8 cellular contexts compared by ENCODE assay signal in genomic region chr7:23247602-23248335, GRCh38. TPM values are rescaled to one million over a fixed set of nuclear protein-coding genes. Genes with fewer than 3 reads are reported as not detected.
DNase-seq lines count a peak whose midpoint lies in the region; ATAC-seq and TF ChIP-seq lines count a peak whose summit lies in the region.

No MANE protein-coding gene starts in this region.

- H3K36me3 Mint-ChIP-seq in activated B cell treated with CpG ODN at 0.5 μM for 24 hours (ENCODE audit: low read depth): no peaks in the 10 kb centered on the region

- H3K9me3 Mint-ChIP-seq in activated B cell treated with CpG ODN at 0.5 μM for 24 hours: peaks cover 13% of the 10 kb centered on the region

- WGBS in right cardiac atrium: 6% methylated on average over 53 of the region's 53 CpGs
- 7 to 11% methylated on average over 53 of the region's 53 CpGs for WGBS in sigmoid colon, 2 donors

- H3K4me3 Mint-ChIP-seq in activated B cell treated with CpG ODN at 0.5 μM for 24 hours: peak overlapping the region; percentile 60

- H3K4me1 ChIP-seq in right cardiac atrium (ENCODE audit: control insufficient read depth, insufficient read depth, low read length): no peaks in the 10 kb centered on the region
- peaks cover 0 to 18% (median 4%) of the 10 kb centered on the region in 4 donors for H3K4me1 ChIP-seq in sigmoid colon

- DNase-seq in GM13977 (ENCODE audit: low spot score) (peak; percentile 54), activated B cell treated with CpG ODN at 0.5 μM for 24 hours (no peak), right cardiac atrium (peak; percentile 56 to 87 (median 84)), sigmoid colon (peak; percentile 68), NCI-H1417 treated with DMSO at 0.1 percent for 48 hours (lab: John Stamatoyannopoulos, UW) (no peak), NCI-H1048 (lab: John Stamatoyannopoulos, UW) (no peak)
- no peak for DNase-seq in activated CD4-positive, alpha-beta T cell treated with anti-CD3 and anti-CD28 coated beads for 1 hour

- no peaks in the 10 kb centered on the region for H3K36me3 ChIP-seq in sigmoid colon

- H3K27me3 ChIP-seq in right cardiac atrium (ENCODE audit: control insufficient read depth, insufficient read depth) (no peaks in the 10 kb centered on the region), sigmoid colon (peaks cover 0 to 32% (median 20%) of the 10 kb centered on the region in 3 donors)

- no peak for TF ChIP-seq EP300 in sigmoid colon (IDR thresholded peaks at IDR 0.05)

- ATAC-seq in activated B cell treated with CpG ODN at 0.5 μM for 24 hours (ENCODE audit: low read depth): peak; percentile 28
- ATAC-seq in right cardiac atrium: peak; percentile 84 to 90
- ATAC-seq in GM21529 (IDR thresholded peaks at IDR 0.05; ENCODE audit: unreplicated experiment): no peak

- H3K27ac ChIP-seq in right cardiac atrium (ENCODE audit: low read length) (peak overlapping the region; percentile 70), sigmoid colon (peak overlapping the region; percentile 72 to 75 (median 74))

- peak overlapping the region; percentile 39 for H3K4me3 ChIP-seq in right cardiac atrium (ENCODE audit: low read length)
- H3K4me3 ChIP-seq in sigmoid colon: peak overlapping the region; percentile 26 to 53 (median 46)

- in situ Hi-C loops in GM13977 (cut with MboI; ENCODE audit: low pct_unique_long_range_greater_than_20kb, low sequenced_read_pairs, unreplicated experiment): no loop called here

- peaks cover 67% of the 10 kb centered on the region for H3K27me3 Mint-ChIP-seq in activated B cell treated with CpG ODN at 0.5 μM for 24 hours

- POLR2A ChIA-PET in activated B cell treated with CpG ODN at 0.5 μM for 24 hours (lab: Charles Lee): interaction anchor here (0.5 kb wide), 1 partner anchor 9 kb away, joined by 3 read pairs; no protein-coding TSS in a partner anchor

- peaks cover 6% of the 10 kb centered on the region for H3K4me1 Mint-ChIP-seq in activated B cell treated with CpG ODN at 0.5 μM for 24 hours

- intact Hi-C loops in activated B cell treated with CpG ODN at 0.5 μM for 24 hours (cut with micrococcal nuclease): no loop called here
- intact Hi-C loops in right cardiac atrium (cut with DNase I): loop anchor here in 2 of 4 donors (10.0 kb wide), 1 partner anchor 53 kb away; no protein-coding TSS in a partner anchor
- intact Hi-C loops in sigmoid colon (cut with DNase I): loop anchor here (5.0 kb wide), 1 partner anchor 60 kb away; no protein-coding TSS in a partner anchor

- H3K27ac Mint-ChIP-seq in activated B cell treated with CpG ODN at 0.5 μM for 24 hours: no peak overlapping the region

- no peak for TF ChIP-seq POLR2A in sigmoid colon (IDR thresholded peaks at IDR 0.05)

- CTCF ChIA-PET in activated B cell treated with CpG ODN at 0.5 μM for 24 hours (lab: Charles Lee): no interaction called here

- H3K9me3 ChIP-seq in right cardiac atrium (ENCODE audit: control insufficient read depth, low read length) (no peaks in the 10 kb centered on the region), sigmoid colon (no peaks in the 10 kb centered on the region)

- TF ChIP-seq CTCF in GM13977 (IDR thresholded peaks at IDR 0.05; ENCODE audit: extremely low read depth, insufficient read depth, missing control alignments) (no peak), activated B cell treated with CpG ODN at 0.5 μM for 24 hours (IDR thresholded peaks at IDR 0.05) (no peak), sigmoid colon (IDR thresholded peaks at IDR 0.05) (no peak)

RNA-seq across cellular contexts. Expression of gene GPNMB, which starts 1.2 kb away (rescaled TPM):
- total RNA-seq in activated B cell treated with CpG ODN at 0.5 μM for 24 hours (0.76 and 1.1 TPM in 2 replicates), right cardiac atrium (100 to 1,000 TPM; 130 to 246 (median 191) TPM), sigmoid colon (100 to 1,000 TPM in 2 of 4 donors, 10 to 100 TPM in 2; 68.8 to 105 (median 94.5) TPM)
- polyA plus RNA-seq in right cardiac atrium (113 TPM), sigmoid colon (100 to 1,000 TPM in 1 of 3 donors, 10 to 100 TPM in 2; 23.4 to 224 (median 32.4) TPM)

RNA-seq across cellular contexts. Expression of gene MALSU1, which starts 51.4 kb away (rescaled TPM):
- total RNA-seq in activated B cell treated with CpG ODN at 0.5 μM for 24 hours (42.0 and 42.6 TPM in 2 replicates), right cardiac atrium (10 to 100 TPM; 64.6 to 80.7 (median 70.2) TPM), sigmoid colon (10 to 100 TPM; 38.5 to 94.0 (median 71.1) TPM)
- polyA plus RNA-seq in right cardiac atrium (68.4 TPM), sigmoid colon (10 to 100 TPM; 32.4 to 47.4 (median 34.3) TPM)

Comparison
In these comparisons a context has a peak if more than half of its experiments do, and no peak if none do; other contexts are left out.
1. DNase-seq: peak in GM13977 (single experiment), right cardiac atrium (3 of 3) and sigmoid colon (single experiment); none in activated B cell treated with CpG ODN at 0.5 μM for 24 hours (single experiment), activated CD4-positive, alpha-beta T cell treated with anti-CD3 and anti-CD28 coated beads for 1 hour (single experiment), NCI-H1417 treated with DMSO at 0.1 percent for 48 hours (single experiment) and NCI-H1048 (single experiment).
2. RNA of gene GPNMB, which starts 1.2 kb away (total RNA-seq): 130 to 246 TPM in right cardiac atrium and 68.8 to 105 TPM in sigmoid colon; 0.76 to 1.1 TPM in activated B cell treated with CpG ODN at 0.5 μM for 24 hours; every median in the first group is over 10 times any median in the second.